ENCODE assay signal across 9 cellular contexts in the genomic region with DNA sequence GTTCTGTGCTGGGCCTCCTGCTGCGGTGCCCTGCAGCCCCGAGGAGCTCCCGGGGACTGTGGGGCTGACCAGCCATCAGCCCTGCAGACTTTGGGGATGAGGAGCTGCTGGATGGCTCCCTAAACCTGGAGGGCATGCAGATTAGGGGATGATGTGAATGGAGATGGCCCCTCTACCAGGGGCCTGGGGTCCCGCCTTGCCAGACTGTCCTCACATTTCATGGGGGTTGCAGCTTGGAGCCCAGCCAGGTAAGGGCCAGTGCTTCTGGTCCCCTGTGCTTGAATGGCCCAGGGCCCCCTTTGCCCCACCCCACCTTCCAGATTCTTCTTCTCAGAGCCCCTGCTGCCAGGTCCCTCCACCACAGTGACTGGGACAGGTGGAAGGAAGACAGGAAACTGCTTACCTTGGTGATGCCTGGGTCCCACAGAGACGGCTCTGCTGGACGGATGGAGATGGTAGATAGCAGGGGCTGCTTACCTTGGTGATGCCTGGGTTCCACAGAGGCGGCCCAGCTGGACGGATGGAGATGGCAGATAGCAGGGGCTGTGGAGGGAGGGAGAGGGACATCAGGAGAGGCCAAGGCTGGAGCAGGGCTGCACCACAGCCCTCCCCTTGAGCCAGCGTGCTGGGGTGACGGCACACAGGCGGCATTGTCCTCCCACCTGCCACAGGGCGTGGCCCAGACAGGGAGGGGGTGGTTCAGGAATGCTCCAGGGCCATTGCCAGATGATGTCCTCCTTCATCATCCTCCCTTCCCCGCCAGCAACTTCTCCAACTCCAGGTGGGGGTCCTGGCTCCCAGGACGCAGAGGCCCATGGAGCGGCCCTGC. TPM values are rescaled to one million over a fixed set of nuclear protein-coding genes. Genes with fewer than 3 reads are reported as not detected.
DNase-seq lines count a peak whose midpoint lies in the region; FAIRE-seq and TF ChIP-seq lines count a peak whose summit lies in the region.
"Had no signal": no experiment of that assay in that cellular context is flagged by ENCODE, and none has a peak within 500 bp of the region (broad histone marks: within the 10 kb centered on the region; RNA-seq: fewer than 3 reads in every experiment).

Gene SPTBN5, minus strand, starts transcription at position 632 of the 829 bp plus-strand sequence. Its CDS starts 556 bp downstream, at position 76.

- peaks cover 48% of the 10 kb centered on the region for H3K36me3 Mint-ChIP-seq in Caco-2 (ENCODE audit: insufficient read depth, unreplicated experiment)

- POLR2A ChIA-PET in Caco-2 (lab: Charles Lee): no interaction called here
- POLR2A ChIA-PET in RWPE1 (lab: Yijun Ruan, JAX; ENCODE audit: low non-redundant PET): no interaction called here

- DNase-seq in Caco-2 (no peak), RWPE1 (ENCODE audit: low spot score) (no peak), epithelial cell of proximal tubule (ENCODE audit: low read depth) (no peak), frontal cortex (ENCODE audit: low spot score in 2 of 2) (no peak), NCI-H1092 treated with DMSO at 0.1 percent for 48 hours (lab: John Stamatoyannopoulos, UW) (no peak), NCI-H2107 (lab: John Stamatoyannopoulos, UW) (no peak), AG08395 (ENCODE audit: low spot score) (no peak)

- TF ChIP-seq CTCF in Caco-2 (IDR thresholded peaks at IDR 0.05; ENCODE audit: insufficient read depth in 1 of 2, low read depth in 1 of 2, low read length in 1 of 2, severe bottlenecking in 1 of 2, unreplicated experiment in 1 of 2): no peak
- no peak for TF ChIP-seq CTCF in RWPE1 (conservative IDR thresholded peaks at IDR 0.05; ENCODE audit: low read depth)
- no peak for TF ChIP-seq CTCF in epithelial cell of proximal tubule (conservative IDR thresholded peaks at IDR 0.05; ENCODE audit: low read depth, low read length)

- no peaks in the 10 kb centered on the region for H3K9me3 ChIP-seq in Caco-2
- H3K9me3 ChIP-seq in skeletal muscle tissue (ENCODE audit: control insufficient read depth in 3 of 3, low read length in 3 of 3): no peaks in the 10 kb centered on the region

- H3K4me3 Mint-ChIP-seq in Caco-2 (ENCODE audit: unreplicated experiment): no peak within 1 kb of the TSS

- no peaks in the 10 kb centered on the region for H3K27me3 ChIP-seq in Caco-2 (replicated peaks; ENCODE audit: control insufficient read depth, insufficient read depth, low read length)
- no peaks in the 10 kb centered on the region for H3K27me3 ChIP-seq in skeletal muscle tissue (ENCODE audit: control insufficient read depth in 3 of 3, insufficient read depth in 3 of 3, low read length in 3 of 3)
- H3K27me3 ChIP-seq: cardiac muscle cell had no signal

- H3K4me3 ChIP-seq in Caco-2 (ENCODE audit: low read depth, low read length): no peak within 1 kb of the TSS
- peak within 1 kb of the TSS; percentile 7 for H3K4me3 ChIP-seq in epithelial cell of proximal tubule (ENCODE audit: low read depth, low read length)
- H3K4me3 ChIP-seq in skeletal muscle tissue (ENCODE audit: low read length in 3 of 3): peak within 1 kb of the TSS in 1 of 3 donors; percentile 22
- H3K4me3 ChIP-seq: cardiac muscle cell had no signal

- H3K36me3 ChIP-seq in Caco-2 (ENCODE audit: control insufficient read depth, insufficient read depth, low read length): no peaks in the 10 kb centered on the region
- peaks cover 0 to 4% (median 3%) of the 10 kb centered on the region in 3 donors for H3K36me3 ChIP-seq in skeletal muscle tissue (ENCODE audit: control insufficient read depth in 3 of 3, insufficient read depth in 3 of 3, low read length in 3 of 3)
- H3K36me3 ChIP-seq: cardiac muscle cell had no signal

- BruUV-seq in Caco-2 (replicated peaks; lab: Mats Ljungman, UMichigan): no TSS peak

- H3K27ac ChIP-seq in RWPE1 (peak within 1 kb of the TSS; percentile 97), skeletal muscle tissue (ENCODE audit: low read depth, low read length) (peak within 1 kb of the TSS; percentile 25)
- H3K27ac ChIP-seq: cardiac muscle cell had no signal

- CTCF ChIA-PET in Caco-2 (lab: Charles Lee) (no interaction called here), RWPE1 (lab: Yijun Ruan, JAX) (interaction anchor here (0.6 to 2.5 kb wide), 5 partner anchors 11 to 48 kb away, joined by 3 to 11 read pairs (median 4); no protein-coding TSS in a partner anchor)

- no peaks in the 10 kb centered on the region for H3K27me3 Mint-ChIP-seq in Caco-2 (ENCODE audit: insufficient read depth, unreplicated experiment)

- H3K9ac ChIP-seq in skeletal muscle tissue (ENCODE audit: low read depth in 1 of 3, low read length in 3 of 3): peak within 1 kb of the TSS; percentile 43 to 69 (median 58)

- H3K9me3 Mint-ChIP-seq in Caco-2 (ENCODE audit: unreplicated experiment): no peaks in the 10 kb centered on the region

- no peak for FAIRE-seq in frontal cortex (lab: Jason Lieb, UNC)

- peak within 1 kb of the TSS; percentile 8 for H3K27ac Mint-ChIP-seq in Caco-2 (ENCODE audit: unreplicated experiment)

- H3K4me1 ChIP-seq in Caco-2: no peaks in the 10 kb centered on the region
- H3K4me1 ChIP-seq in skeletal muscle tissue (ENCODE audit: control insufficient read depth in 3 of 3, insufficient read depth in 3 of 3, low read length in 3 of 3): peaks cover 31 to 37% (median 33%) of the 10 kb centered on the region in 3 donors

- intact Hi-C loops in Caco-2 (cut with micrococcal nuclease; ENCODE audit: unreplicated experiment): no loop called here

- no peaks in the 10 kb centered on the region for H3K4me1 Mint-ChIP-seq in Caco-2 (ENCODE audit: low read depth, unreplicated experiment)

RNA-seq across cellular contexts. Expression of gene SPTBN5, which starts in this region (rescaled TPM):
- total RNA-seq in Caco-2 (2022) (2.3 and 2.5 TPM in 2 replicates), epithelial cell of proximal tubule (0.51 and 0.63 TPM in 2 replicates), skeletal muscle tissue (1.0 TPM), frontal cortex (0.41 TPM)
